1 cellular context compared by ENCODE assay signal in the genomic region with DNA sequence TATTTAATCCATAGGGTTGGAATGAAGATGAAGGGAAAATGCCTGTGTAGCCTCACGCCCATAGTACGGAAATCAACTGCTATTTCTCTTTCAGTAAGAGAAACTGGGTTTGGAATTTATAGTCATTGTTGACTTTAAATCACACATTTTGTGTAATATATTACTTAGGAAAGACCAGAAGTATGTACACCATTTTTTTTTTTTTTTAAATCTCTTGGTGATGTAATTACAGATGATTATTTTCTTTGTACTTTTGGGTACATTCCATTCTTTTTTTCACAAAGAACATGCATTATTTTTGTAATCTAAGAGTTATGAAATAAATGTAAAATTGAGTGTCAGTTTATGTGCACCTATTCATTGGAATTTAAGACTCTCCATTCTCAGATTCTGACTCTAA.
TF ChIP-seq lines count a peak whose summit lies in the region.

No MANE protein-coding gene starts in this region.

TF ChIP-seq in HepG2, 621 proteins besides CTCF, POLR2A, EP300 and RAD21 (continued from another document):
- TF ChIP-seq DPF2 (CRISPR knock-in tag; IDR thresholded peaks at IDR 0.05; ENCODE audit: borderline replicate concordance, low read depth) (no peak), MED13 (CRISPR knock-in tag; IDR thresholded peaks at IDR 0.05) (no peak), MAFG (CRISPR knock-in tag; IDR thresholded peaks at IDR 0.05) (no peak), HES4 (CRISPR knock-in tag; IDR thresholded peaks at IDR 0.05; ENCODE audit: borderline replicate concordance) (no peak), EZH2 (conservative IDR thresholded peaks at IDR 0.05; ENCODE audit: low read depth, low read length) (no peak), SMAD9 (CRISPR knock-in tag; IDR thresholded peaks at IDR 0.05) (no peak), ZNF572 (CRISPR knock-in tag; IDR thresholded peaks at IDR 0.05) (no peak)
- TF ChIP-seq, protein P1, sequence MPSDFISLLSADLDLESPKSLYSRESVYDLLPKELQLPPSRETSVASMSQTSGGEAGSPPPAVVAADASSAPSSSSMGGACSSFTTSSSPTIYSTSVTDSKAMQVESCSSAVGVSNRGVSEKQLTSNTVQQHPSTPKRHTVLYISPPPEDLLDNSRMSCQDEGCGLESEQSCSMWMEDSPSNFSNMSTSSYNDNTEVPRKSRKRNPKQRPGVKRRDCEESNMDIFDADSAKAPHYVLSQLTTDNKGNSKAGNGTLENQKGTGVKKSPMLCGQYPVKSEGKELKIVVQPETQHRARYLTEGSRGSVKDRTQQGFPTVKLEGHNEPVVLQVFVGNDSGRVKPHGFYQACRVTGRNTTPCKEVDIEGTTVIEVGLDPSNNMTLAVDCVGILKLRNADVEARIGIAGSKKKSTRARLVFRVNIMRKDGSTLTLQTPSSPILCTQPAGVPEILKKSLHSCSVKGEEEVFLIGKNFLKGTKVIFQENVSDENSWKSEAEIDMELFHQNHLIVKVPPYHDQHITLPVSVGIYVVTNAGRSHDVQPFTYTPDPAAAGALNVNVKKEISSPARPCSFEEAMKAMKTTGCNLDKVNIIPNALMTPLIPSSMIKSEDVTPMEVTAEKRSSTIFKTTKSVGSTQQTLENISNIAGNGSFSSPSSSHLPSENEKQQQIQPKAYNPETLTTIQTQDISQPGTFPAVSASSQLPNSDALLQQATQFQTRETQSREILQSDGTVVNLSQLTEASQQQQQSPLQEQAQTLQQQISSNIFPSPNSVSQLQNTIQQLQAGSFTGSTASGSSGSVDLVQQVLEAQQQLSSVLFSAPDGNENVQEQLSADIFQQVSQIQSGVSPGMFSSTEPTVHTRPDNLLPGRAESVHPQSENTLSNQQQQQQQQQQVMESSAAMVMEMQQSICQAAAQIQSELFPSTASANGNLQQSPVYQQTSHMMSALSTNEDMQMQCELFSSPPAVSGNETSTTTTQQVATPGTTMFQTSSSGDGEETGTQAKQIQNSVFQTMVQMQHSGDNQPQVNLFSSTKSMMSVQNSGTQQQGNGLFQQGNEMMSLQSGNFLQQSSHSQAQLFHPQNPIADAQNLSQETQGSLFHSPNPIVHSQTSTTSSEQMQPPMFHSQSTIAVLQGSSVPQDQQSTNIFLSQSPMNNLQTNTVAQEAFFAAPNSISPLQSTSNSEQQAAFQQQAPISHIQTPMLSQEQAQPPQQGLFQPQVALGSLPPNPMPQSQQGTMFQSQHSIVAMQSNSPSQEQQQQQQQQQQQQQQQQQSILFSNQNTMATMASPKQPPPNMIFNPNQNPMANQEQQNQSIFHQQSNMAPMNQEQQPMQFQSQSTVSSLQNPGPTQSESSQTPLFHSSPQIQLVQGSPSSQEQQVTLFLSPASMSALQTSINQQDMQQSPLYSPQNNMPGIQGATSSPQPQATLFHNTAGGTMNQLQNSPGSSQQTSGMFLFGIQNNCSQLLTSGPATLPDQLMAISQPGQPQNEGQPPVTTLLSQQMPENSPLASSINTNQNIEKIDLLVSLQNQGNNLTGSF (CRISPR knock-in tag; IDR thresholded peaks at IDR 0.05): no peak
- TF ChIP-seq, protein P2, sequence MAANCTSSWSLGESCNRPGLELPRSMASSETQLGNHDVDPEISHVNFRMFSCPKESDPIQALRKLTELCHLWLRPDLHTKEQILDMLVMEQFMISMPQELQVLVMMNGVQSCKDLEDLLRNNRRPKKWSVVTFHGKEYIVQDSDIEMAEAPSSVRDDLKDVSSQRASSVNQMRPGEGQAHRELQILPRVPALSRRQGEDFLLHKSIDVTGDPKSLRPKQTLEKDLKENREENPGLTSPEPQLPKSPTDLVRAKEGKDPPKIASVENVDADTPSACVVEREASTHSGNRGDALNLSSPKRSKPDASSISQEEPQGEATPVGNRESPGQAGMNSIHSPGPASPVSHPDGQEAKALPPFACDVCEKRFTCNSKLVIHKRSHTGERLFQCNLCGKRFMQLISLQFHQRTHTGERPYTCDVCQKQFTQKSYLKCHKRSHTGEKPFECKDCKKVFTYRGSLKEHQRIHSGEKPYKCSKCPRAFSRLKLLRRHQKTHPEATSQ (CRISPR knock-in tag; IDR thresholded peaks at IDR 0.05; ENCODE audit: borderline replicate concordance): no peak
